Comparison of ENCODE assay signal across 12 cellular contexts in the genomic region with DNA sequence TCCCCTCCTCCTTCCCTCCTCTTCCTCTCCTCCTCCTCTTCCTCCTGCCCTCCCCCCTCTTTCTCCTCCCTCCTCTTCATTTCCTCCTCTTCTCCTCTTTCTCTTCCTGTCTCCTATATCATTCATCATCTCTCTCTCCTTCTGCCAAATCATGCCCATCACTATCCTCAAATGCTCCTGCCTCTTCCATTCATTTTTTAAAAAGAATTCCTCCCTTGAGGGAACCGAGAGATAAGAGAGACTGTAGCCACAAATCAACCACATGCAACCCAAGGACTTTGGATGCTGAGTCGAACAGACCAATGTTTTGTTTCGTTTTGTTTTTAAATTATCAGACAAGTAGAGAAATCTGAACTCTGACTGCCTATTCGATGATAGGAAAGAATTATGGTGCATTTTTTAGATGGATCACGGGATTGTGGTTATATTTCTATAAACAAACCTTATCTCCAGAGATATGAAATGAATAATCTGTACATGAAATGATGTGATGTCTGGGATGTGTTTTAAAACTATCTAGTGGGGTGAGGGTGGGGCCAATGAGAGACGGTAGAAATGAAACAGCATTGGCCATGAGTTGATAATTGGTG.
A peak's percentile ranks its signal among the peaks of the same experiment; 100 is the strongest.
DNase-seq lines count a peak whose midpoint lies in the region; ATAC-seq and TF ChIP-seq lines count a peak whose summit lies in the region.
"Had no signal": no experiment of that assay in that cellular context is flagged by ENCODE, and none has a peak within 500 bp of the region (broad histone marks: within the 10 kb centered on the region; RNA-seq: fewer than 3 reads in every experiment).

No MANE protein-coding gene starts in this region.

- no peaks in the 10 kb centered on the region for H3K27me3 ChIP-seq in RWPE2 (ENCODE audit: insufficient read depth, poor library complexity, severe bottlenecking)
- H3K27me3 ChIP-seq in effector memory CD4-positive, alpha-beta T cell (replicated peaks; ENCODE audit: control insufficient read depth, insufficient read depth, low read length, poor library complexity, severe bottlenecking) = no peaks in the 10 kb centered on the region

- H3K4me3 Mint-ChIP-seq in activated T-cell treated with anti-CD3 and anti-CD28 coated beads, Interleukin-2, amount 50 U/mL, for 24 hours = peak overlapping the region; percentile 49
- H3K4me3 Mint-ChIP-seq in stimulated activated effector memory CD8-positive, alpha-beta T cell treated with anti-CD3 and anti-CD28 coated beads, Interleukin-12 subunit alpha, Interleukin-12 subunit beta, amount 100 ng/mL, for 72 hours = peak overlapping the region; percentile 5
- H3K4me3 Mint-ChIP-seq: activated B cell treated with CpG ODN at 0.5 μM for 24 hours had no signal

- H3K27ac Mint-ChIP-seq in activated T-cell treated with anti-CD3 and anti-CD28 coated beads, Interleukin-2, amount 50 U/mL, for 24 hours = peak overlapping the region; percentile 84
- H3K27ac Mint-ChIP-seq in stimulated activated effector memory CD8-positive, alpha-beta T cell treated with anti-CD3 and anti-CD28 coated beads, Interleukin-12 subunit alpha, Interleukin-12 subunit beta, amount 100 ng/mL, for 72 hours = peak overlapping the region; percentile 67
- H3K27ac Mint-ChIP-seq: activated B cell treated with CpG ODN at 0.5 μM for 24 hours had no signal

- ATAC-seq in RWPE2 (ENCODE audit: low read depth) = no peak
- ATAC-seq in stimulated activated effector memory CD8-positive, alpha-beta T cell treated with anti-CD3 and anti-CD28 coated beads, Interleukin-12 subunit alpha, Interleukin-12 subunit beta, amount 100 ng/mL, for 72 hours = no peak
- ATAC-seq in HG02870 (IDR thresholded peaks at IDR 0.05; ENCODE audit: unreplicated experiment) = no peak
- no peak for ATAC-seq in HG03159 (IDR thresholded peaks at IDR 0.05; ENCODE audit: unreplicated experiment)
- ATAC-seq: GM12878 had no signal

- no peaks in the 10 kb centered on the region for H3K27me3 Mint-ChIP-seq in activated T-cell treated with anti-CD3 and anti-CD28 coated beads, Interleukin-2, amount 50 U/mL, for 24 hours

- H3K9me3 Mint-ChIP-seq in activated T-cell treated with anti-CD3 and anti-CD28 coated beads, Interleukin-2, amount 50 U/mL, for 24 hours = peaks cover 6% of the 10 kb centered on the region
- H3K9me3 Mint-ChIP-seq in stimulated activated effector memory CD8-positive, alpha-beta T cell treated with anti-CD3 and anti-CD28 coated beads, Interleukin-12 subunit alpha, Interleukin-12 subunit beta, amount 100 ng/mL, for 72 hours = no peaks in the 10 kb centered on the region

- H3K4me1 Mint-ChIP-seq in activated T-cell treated with anti-CD3 and anti-CD28 coated beads, Interleukin-2, amount 50 U/mL, for 24 hours (ENCODE audit: low read depth) = peaks cover 35% of the 10 kb centered on the region
- peaks cover 23% of the 10 kb centered on the region for H3K4me1 Mint-ChIP-seq in stimulated activated effector memory CD8-positive, alpha-beta T cell treated with anti-CD3 and anti-CD28 coated beads, Interleukin-12 subunit alpha, Interleukin-12 subunit beta, amount 100 ng/mL, for 72 hours

- no peaks in the 10 kb centered on the region for H3K36me3 Mint-ChIP-seq in activated T-cell treated with anti-CD3 and anti-CD28 coated beads, Interleukin-2, amount 50 U/mL, for 24 hours (ENCODE audit: low read depth)
- no peaks in the 10 kb centered on the region for H3K36me3 Mint-ChIP-seq in stimulated activated effector memory CD8-positive, alpha-beta T cell treated with anti-CD3 and anti-CD28 coated beads, Interleukin-12 subunit alpha, Interleukin-12 subunit beta, amount 100 ng/mL, for 72 hours

- peaks cover 14% of the 10 kb centered on the region for H3K4me1 ChIP-seq in RWPE2 (ENCODE audit: insufficient read depth, poor library complexity, severe bottlenecking)
- H3K4me1 ChIP-seq in effector memory CD4-positive, alpha-beta T cell (ENCODE audit: control insufficient read depth, insufficient read depth, low read length, poor library complexity, severe bottlenecking) = peaks cover 22% of the 10 kb centered on the region

- no peak overlapping the region for H3K4me3 ChIP-seq in RWPE2 (ENCODE audit: severe bottlenecking)
- peak overlapping the region; percentile 22 for H3K4me3 ChIP-seq in effector memory CD4-positive, alpha-beta T cell (ENCODE audit: insufficient read depth, low read depth, low read length, poor library complexity, severe bottlenecking)
- H3K4me3 ChIP-seq: GM12878 had no signal

- H3K9me3 ChIP-seq in RWPE2 (ENCODE audit: severe bottlenecking) = peaks cover 4% of the 10 kb centered on the region
- no peaks in the 10 kb centered on the region for H3K9me3 ChIP-seq in effector memory CD4-positive, alpha-beta T cell (ENCODE audit: control insufficient read depth, low read length)

- DNase-seq in activated T-cell treated with anti-CD3 and anti-CD28 coated beads, Interleukin-2, amount 50 U/mL, for 24 hours = no peak
- no peak for DNase-seq in activated T-cell treated with anti-CD3 and anti-CD28 coated beads, Interleukin-2, amount 50 U/mL, for 48 hours
- DNase-seq in RWPE2 (ENCODE audit: low spot score) (no peak), NCI-H524 treated with DMSO at 0.1 percent for 48 hours (lab: John Stamatoyannopoulos, UW) (no peak)
- no peak for DNase-seq in effector memory CD4-positive, alpha-beta T cell
- no peak for DNase-seq in stimulated activated effector memory CD8-positive, alpha-beta T cell treated with anti-CD3 and anti-CD28 coated beads, Interleukin-12 subunit alpha, Interleukin-12 subunit beta, amount 100 ng/mL, for 72 hours (ENCODE audit: low spot score in 2 of 2)
- DNase-seq: activated B cell treated with CpG ODN at 0.5 μM for 24 hours; AML-193; central memory CD4-positive, alpha-beta T cell had no signal

- H3K36me3 ChIP-seq in RWPE2 (ENCODE audit: low read depth) = no peaks in the 10 kb centered on the region
- H3K36me3 ChIP-seq in effector memory CD4-positive, alpha-beta T cell (ENCODE audit: control insufficient read depth, insufficient read depth, low read length) = no peaks in the 10 kb centered on the region

- no peak for TF ChIP-seq CTCF in RWPE2 (IDR thresholded peaks at IDR 0.05; ENCODE audit: poor library complexity, severe bottlenecking)

- peak overlapping the region; percentile 14 for H3K27ac ChIP-seq in RWPE2 (ENCODE audit: poor library complexity, severe bottlenecking)
- H3K27ac ChIP-seq in effector memory CD4-positive, alpha-beta T cell (ENCODE audit: insufficient read depth, low read length, poor library complexity, severe bottlenecking) = no peak overlapping the region
